Comparison of ENCODE assay signal across 8 cellular contexts in genomic region chr19:49362926-49363264, GRCh38.
DNase-seq lines count a peak whose midpoint lies in the region; ATAC-seq, FAIRE-seq and TF ChIP-seq lines count a peak whose summit lies in the region.

No MANE protein-coding gene starts in this region.

- peak overlapping the region; percentile 84 for H3K4me3 ChIP-seq in ACC112 (ENCODE audit: low read depth, low read length)

- in situ Hi-C loops in GM13976 (cut with MboI; ENCODE audit: low sequenced_read_pairs, unreplicated experiment) = no loop called here

- H3K79me2 ChIP-seq in ACC112 (ENCODE audit: control insufficient read depth, insufficient read depth, low read length, unreplicated experiment) = no peaks in the 10 kb centered on the region

- ATAC-seq in GM18867 (IDR thresholded peaks at IDR 0.05; ENCODE audit: unreplicated experiment) = no peak
- no peak for ATAC-seq in GM21717 (IDR thresholded peaks at IDR 0.05; ENCODE audit: unreplicated experiment)

- peak overlapping the region; percentile 30; the same call in 1 of the 2 replicates for H3K27ac ChIP-seq in ACC112 (ENCODE audit: low read depth, low read length)

- FAIRE-seq in HTR-8/SVneo (lab: Jason Lieb, UNC) = no peak

- H3K27me3 ChIP-seq in ACC112 (ENCODE audit: insufficient read depth, low read length) = no peaks in the 10 kb centered on the region

- peak overlapping the region; percentile 82 for H2AFZ ChIP-seq in ACC112 (ENCODE audit: low read length, unreplicated experiment)

- no peak for TF ChIP-seq CTCF in GM13976 (IDR thresholded peaks at IDR 0.05; ENCODE audit: borderline replicate concordance, control extremely low read depth, extremely low read depth, insufficient read depth, missing control alignments)

- no peaks in the 10 kb centered on the region for H3K36me3 ChIP-seq in ACC112 (ENCODE audit: insufficient read depth, low read length)

- DNase-seq in HTR-8/SVneo (ENCODE audit: insufficient read length, low spot score) (peak; percentile 29), dedifferentiated amniotic fluid mesenchymal stem cell (ENCODE audit: extremely low spot score) (peak; percentile 16), medulla oblongata (ENCODE audit: extremely low spot score) (peak; percentile 10), GM13976 (ENCODE audit: low spot score) (no peak), NCI-H146 (lab: John Stamatoyannopoulos, UW) (no peak)

- H3K4me1 ChIP-seq in ACC112 (ENCODE audit: control insufficient read depth, insufficient read depth, low read length, unreplicated experiment) = no peaks in the 10 kb centered on the region

Comparison
In these comparisons a context has a peak if more than half of its experiments do, and no peak if none do; other contexts are left out.
1. DNase-seq: peak in HTR-8/SVneo (single experiment), dedifferentiated amniotic fluid mesenchymal stem cell (single experiment) and medulla oblongata (single experiment); none in GM13976 (single experiment) and NCI-H146 (single experiment).